Comparison of ENCODE assay signal across 7 cellular contexts in genomic region chr18:3012306-3012919, GRCh38. TPM values are rescaled to one million over a fixed set of nuclear protein-coding genes. Genes with fewer than 3 reads are reported as not detected.
DNase-seq lines count a peak whose midpoint lies in the region; ATAC-seq and TF ChIP-seq lines count a peak whose summit lies in the region.

No MANE protein-coding gene starts in this region.

- peak overlapping the region; percentile 97 to 98 (median 97) for H3K27ac ChIP-seq in Peyer's patch
- H3K27ac ChIP-seq in heart right ventricle = peak overlapping the region; percentile 57 to 99 (median 95)
- H3K27ac ChIP-seq in prostate gland = peak overlapping the region; percentile 87 to 95

- H3K4me1 ChIP-seq in Peyer's patch = peaks cover 0 to 59% (median 8%) of the 10 kb centered on the region in 4 donors
- H3K4me1 ChIP-seq in heart right ventricle = peaks cover 3 to 77% (median 39%) of the 10 kb centered on the region in 9 donors
- H3K4me1 ChIP-seq in prostate gland (replicated peaks) = no peaks in the 10 kb centered on the region

- DNase-seq in Peyer's patch = peak; percentile 54 to 76 (median 74)
- peak; percentile 47 to 77 for DNase-seq in activated naive CD4-positive, alpha-beta T cell treated with anti-CD3 and anti-CD28 coated beads, Interleukin-2, amount 50 U/mL, for 72 hours (ENCODE audit: low spot score in 2 of 2)
- DNase-seq in heart right ventricle = peak; percentile 22 to 52
- DNase-seq in prostate gland (ENCODE audit: low spot score) = peak; percentile 41

- H3K36me3 Mint-ChIP-seq in activated naive CD4-positive, alpha-beta T cell treated with anti-CD3 and anti-CD28 coated beads, Interleukin-2, amount 50 U/mL, for 72 hours = peaks cover 24 to 38% of the 10 kb centered on the region in 2 donors

- no peaks in the 10 kb centered on the region for H3K27me3 ChIP-seq in Peyer's patch
- H3K27me3 ChIP-seq in heart right ventricle = no peaks in the 10 kb centered on the region
- no peaks in the 10 kb centered on the region for H3K27me3 ChIP-seq in prostate gland (replicated peaks; ENCODE audit: insufficient read depth)

- H3K36me3 ChIP-seq in Peyer's patch (peaks cover 0 to 8% (median 0%) of the 10 kb centered on the region in 3 donors), heart right ventricle (peaks cover 0 to 29% (median 0%) of the 10 kb centered on the region in 9 donors), prostate gland (no peaks in the 10 kb centered on the region)

- TF ChIP-seq POLR2A in Peyer's patch (IDR thresholded peaks at IDR 0.05) (no peak), prostate gland (IDR thresholded peaks at IDR 0.05) (no peak)

- intact Hi-C loops in heart right ventricle (cut with DNase I) = loop anchor here in 4 of 10 donors (2.0 to 10.0 kb wide), 6 partner anchors 45 to 234 kb away; partner anchors contain the start of gene MYL12A (in 2 of the 4)
- intact Hi-C loops in prostate gland (cut with DNase I) = loop anchor here (2.0 kb wide), 1 partner anchor 234 kb away; the partner anchor contains the start of gene MYL12A

- no peak for TF ChIP-seq CTCF in Peyer's patch (IDR thresholded peaks at IDR 0.05)
- TF ChIP-seq CTCF in heart right ventricle (IDR thresholded peaks at IDR 0.05) = no peak
- no peak for TF ChIP-seq CTCF in prostate gland (IDR thresholded peaks at IDR 0.05)

- H3K9me3 ChIP-seq in Peyer's patch (no peaks in the 10 kb centered on the region), heart right ventricle (no peaks in the 10 kb centered on the region), prostate gland (no peaks in the 10 kb centered on the region)

- H3K9me3 Mint-ChIP-seq in activated naive CD4-positive, alpha-beta T cell treated with anti-CD3 and anti-CD28 coated beads, Interleukin-2, amount 50 U/mL, for 72 hours = no peaks in the 10 kb centered on the region

- peak overlapping the region; percentile 88 to 98 for H3K27ac Mint-ChIP-seq in activated naive CD4-positive, alpha-beta T cell treated with anti-CD3 and anti-CD28 coated beads, Interleukin-2, amount 50 U/mL, for 72 hours

- ATAC-seq in GM18867 (IDR thresholded peaks at IDR 0.05; ENCODE audit: unreplicated experiment) (peak; percentile 35), HG02973 (IDR thresholded peaks at IDR 0.05; ENCODE audit: unreplicated experiment) (peak; percentile 23), heart right ventricle (peak in 7 of 8 donors; percentile 6 to 59 (median 34)), GM18858 (IDR thresholded peaks at IDR 0.05; ENCODE audit: unreplicated experiment) (no peak)
- peak; percentile 30 to 48 for ATAC-seq in activated naive CD4-positive, alpha-beta T cell treated with anti-CD3 and anti-CD28 coated beads, Interleukin-2, amount 50 U/mL, for 72 hours

- 0 to 1% methylated on average over 50 to 61 of the region's 61 CpGs for WGBS in heart right ventricle, 2 donors
- under 1% methylated on average over 49 of the region's 61 CpGs for WGBS in prostate gland

- H3K4me3 ChIP-seq in Peyer's patch (peak overlapping the region; percentile 93 to 98 (median 96)), heart right ventricle (peak overlapping the region; percentile 50 to 92 (median 88)), prostate gland (peak overlapping the region; percentile 91 to 92)

RNA-seq across cellular contexts. Expression of gene LPIN2, which starts 0.5 kb away (rescaled TPM):
- 100 to 1,000 TPM in 3 of 4 donors, 10 to 100 TPM in 1; 29.7 to 178 (median 133) TPM for total RNA-seq in Peyer's patch
- total RNA-seq in activated naive CD4-positive, alpha-beta T cell treated with anti-CD3 and anti-CD28 coated beads, Interleukin-2, amount 50 U/mL, for 72 hours = 100 to 1,000 TPM in 1 of 2 donors, 10 to 100 TPM in 1; 66.0 to 113 TPM
- total RNA-seq in heart right ventricle = 10 to 100 TPM in 4 of 10 donors, 1 to 10 TPM in 6; 6.8 to 15.9 (median 8.2) TPM
- polyA plus RNA-seq in heart right ventricle = 1 to 10 TPM; 1.9 to 5.0 TPM
- 100 to 1,000 TPM in 1 of 2 donors, 10 to 100 TPM in 1; 19.5 to 120 TPM for total RNA-seq in prostate gland
